1 cellular context compared by ENCODE assay signal in the genomic region with DNA sequence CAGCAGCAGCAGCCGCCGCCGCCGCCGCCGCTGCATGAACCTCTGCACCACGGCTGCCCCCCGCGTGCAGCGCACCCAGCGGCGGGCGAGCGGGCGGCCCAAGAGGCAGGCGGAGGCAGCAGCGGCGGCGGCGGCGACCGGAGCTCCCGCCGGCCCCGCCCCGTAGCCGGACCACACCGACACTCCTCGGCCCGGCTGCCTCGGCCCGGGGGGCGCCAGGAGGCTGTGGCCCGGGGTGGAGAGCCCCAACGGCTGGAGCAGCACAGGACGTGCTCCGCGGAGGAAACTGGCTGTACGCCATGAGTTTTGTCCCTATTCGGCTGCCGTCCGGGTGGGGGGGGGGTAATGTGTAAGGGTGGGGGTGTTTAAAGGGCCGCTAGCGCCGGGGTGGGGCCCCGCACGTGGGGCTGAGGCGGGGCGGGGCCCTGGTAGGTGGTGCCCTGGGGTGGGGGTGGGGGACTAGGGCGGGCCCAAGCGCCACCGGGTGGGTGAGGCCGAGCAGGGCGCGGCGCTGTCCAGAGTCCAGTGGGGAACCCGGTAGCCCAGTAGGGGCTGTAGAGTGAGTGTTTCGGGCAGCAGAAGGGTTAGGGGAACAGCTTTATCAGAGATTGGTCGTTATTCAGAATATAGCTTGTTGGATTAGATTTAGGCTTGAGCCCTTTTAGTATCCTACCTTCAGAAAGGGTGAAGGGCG.
TF ChIP-seq lines count a peak whose summit lies in the region.

A gene with protein sequence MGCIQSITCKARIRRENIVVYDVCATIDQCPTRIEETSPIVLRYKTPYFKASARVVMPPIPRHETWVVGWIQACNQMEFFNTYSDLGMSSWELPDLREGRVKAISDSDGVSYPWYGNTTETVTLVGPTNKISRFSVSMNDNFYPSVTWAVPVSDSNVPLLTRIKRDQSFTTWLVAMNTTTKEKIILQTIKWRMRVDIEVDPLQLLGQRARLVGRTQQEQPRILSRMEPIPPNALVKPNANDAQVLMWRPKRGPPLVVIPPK (minus strand): TSS at position 301 of the 694 bp plus-strand sequence. CDS start 753 bp downstream, outside the sequence.

TF ChIP-seq in GM23338, 12 proteins besides CTCF, POLR2A, EP300 and RAD21 (continued from another document):
- TF ChIP-seq, protein P1, sequence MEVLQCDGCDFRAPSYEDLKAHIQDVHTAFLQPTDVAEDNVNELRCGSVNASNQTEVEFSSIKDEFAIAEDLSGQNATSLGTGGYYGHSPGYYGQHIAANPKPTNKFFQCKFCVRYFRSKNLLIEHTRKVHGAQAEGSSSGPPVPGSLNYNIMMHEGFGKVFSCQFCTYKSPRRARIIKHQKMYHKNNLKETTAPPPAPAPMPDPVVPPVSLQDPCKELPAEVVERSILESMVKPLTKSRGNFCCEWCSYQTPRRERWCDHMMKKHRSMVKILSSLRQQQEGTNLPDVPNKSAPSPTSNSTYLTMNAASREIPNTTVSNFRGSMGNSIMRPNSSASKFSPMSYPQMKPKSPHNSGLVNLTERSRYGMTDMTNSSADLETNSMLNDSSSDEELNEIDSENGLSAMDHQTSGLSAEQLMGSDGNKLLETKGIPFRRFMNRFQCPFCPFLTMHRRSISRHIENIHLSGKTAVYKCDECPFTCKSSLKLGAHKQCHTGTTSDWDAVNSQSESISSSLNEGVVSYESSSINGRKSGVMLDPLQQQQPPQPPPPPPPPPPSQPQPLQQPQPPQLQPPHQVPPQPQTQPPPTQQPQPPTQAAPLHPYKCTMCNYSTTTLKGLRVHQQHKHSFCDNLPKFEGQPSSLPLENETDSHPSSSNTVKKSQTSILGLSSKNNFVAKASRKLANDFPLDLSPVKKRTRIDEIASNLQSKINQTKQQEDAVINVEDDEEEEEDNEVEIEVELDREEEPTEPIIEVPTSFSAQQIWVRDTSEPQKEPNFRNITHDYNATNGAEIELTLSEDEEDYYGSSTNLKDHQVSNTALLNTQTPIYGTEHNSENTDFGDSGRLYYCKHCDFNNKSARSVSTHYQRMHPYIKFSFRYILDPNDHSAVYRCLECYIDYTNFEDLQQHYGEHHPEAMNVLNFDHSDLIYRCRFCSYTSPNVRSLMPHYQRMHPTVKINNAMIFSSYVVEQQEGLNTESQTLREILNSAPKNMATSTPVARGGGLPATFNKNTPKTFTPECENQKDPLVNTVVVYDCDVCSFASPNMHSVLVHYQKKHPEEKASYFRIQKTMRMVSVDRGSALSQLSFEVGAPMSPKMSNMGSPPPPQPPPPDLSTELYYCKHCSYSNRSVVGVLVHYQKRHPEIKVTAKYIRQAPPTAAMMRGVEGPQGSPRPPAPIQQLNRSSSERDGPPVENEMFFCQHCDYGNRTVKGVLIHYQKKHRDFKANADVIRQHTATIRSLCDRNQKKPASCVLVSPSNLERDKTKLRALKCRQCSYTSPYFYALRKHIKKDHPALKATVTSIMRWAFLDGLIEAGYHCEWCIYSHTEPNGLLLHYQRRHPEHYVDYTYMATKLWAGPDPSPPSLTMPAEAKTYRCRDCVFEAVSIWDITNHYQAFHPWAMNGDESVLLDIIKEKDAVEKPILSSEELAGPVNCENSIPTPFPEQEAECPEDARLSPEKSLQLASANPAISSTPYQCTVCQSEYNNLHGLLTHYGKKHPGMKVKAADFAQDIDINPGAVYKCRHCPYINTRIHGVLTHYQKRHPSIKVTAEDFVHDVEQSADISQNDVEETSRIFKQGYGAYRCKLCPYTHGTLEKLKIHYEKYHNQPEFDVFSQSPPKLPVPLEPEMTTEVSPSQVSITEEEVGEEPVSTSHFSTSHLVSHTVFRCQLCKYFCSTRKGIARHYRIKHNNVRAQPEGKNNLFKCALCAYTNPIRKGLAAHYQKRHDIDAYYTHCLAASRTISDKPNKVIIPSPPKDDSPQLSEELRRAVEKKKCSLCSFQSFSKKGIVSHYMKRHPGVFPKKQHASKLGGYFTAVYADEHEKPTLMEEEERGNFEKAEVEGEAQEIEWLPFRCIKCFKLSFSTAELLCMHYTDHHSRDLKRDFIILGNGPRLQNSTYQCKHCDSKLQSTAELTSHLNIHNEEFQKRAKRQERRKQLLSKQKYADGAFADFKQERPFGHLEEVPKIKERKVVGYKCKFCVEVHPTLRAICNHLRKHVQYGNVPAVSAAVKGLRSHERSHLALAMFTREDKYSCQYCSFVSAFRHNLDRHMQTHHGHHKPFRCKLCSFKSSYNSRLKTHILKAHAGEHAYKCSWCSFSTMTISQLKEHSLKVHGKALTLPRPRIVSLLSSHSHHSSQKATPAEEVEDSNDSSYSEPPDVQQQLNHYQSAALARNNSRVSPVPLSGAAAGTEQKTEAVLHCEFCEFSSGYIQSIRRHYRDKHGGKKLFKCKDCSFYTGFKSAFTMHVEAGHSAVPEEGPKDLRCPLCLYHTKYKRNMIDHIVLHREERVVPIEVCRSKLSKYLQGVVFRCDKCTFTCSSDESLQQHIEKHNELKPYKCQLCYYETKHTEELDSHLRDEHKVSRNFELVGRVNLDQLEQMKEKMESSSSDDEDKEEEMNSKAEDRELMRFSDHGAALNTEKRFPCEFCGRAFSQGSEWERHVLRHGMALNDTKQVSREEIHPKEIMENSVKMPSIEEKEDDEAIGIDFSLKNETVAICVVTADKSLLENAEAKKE (CRISPR knock-in tag; IDR thresholded peaks at IDR 0.05) = no peak
